In the genomic region with DNA sequence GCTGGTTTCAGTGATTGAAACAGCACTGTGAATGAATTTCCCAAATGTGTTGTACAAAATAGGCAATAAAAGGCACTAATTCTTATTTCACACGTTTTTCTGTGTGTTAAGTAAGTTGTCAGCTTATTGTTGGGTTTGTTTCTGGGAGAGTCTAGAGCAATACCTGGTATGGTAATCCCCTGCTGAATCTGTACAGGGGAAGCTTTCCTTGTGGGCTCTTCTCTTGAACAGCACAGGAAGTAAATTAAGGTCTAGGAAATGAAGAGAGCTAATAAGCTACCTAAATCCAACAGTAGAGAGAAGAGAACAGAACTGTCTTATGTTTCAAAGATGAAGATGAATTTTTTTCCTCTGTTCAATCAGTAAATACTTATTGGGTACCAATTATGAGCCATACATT, we compare ENCODE assay signal across 25 cellular contexts.
"Had no signal": no experiment of that assay in that cellular context is flagged by ENCODE, and none has a peak within 500 bp of the region (broad histone marks: within the 10 kb centered on the region; RNA-seq: fewer than 3 reads in every experiment).

No MANE protein-coding gene starts in this region.

- H3K4me3 Mint-ChIP-seq: dendritic cell treated with granulocyte-macrophage colony-stimulating factor and Interleukin-4, amounts not matched to agents 40 ng/mL and 50 ng/mL, for 4 days; effector memory CD8-positive, alpha-beta T cell; endodermal cell had no signal

- H3K4me2 ChIP-seq: hepatocyte had no signal

- H3K27me3 ChIP-seq: colonic mucosa, esophagus muscularis mucosa, esophagus squamous epithelium, foreskin keratinocyte, gastrocnemius medialis, gastroesophageal sphincter, heart left ventricle, heart right ventricle, hepatocyte had no signal

- H2AFZ ChIP-seq: hepatocyte had no signal

- H3K79me2 ChIP-seq: hepatocyte had no signal

- H3K27me3 Mint-ChIP-seq: dendritic cell treated with granulocyte-macrophage colony-stimulating factor and Interleukin-4, amounts not matched to agents 40 ng/mL and 50 ng/mL, for 4 days; effector memory CD8-positive, alpha-beta T cell had no signal

- H3K9me3 Mint-ChIP-seq: endodermal cell had no signal

- DNase-seq: colonic mucosa; cortex of kidney; dermis blood vessel endothelial cell; effector CD4-positive, alpha-beta T cell; effector CD8-positive, alpha-beta T cell; effector memory CD4-positive, alpha-beta T cell; effector memory CD8-positive, alpha-beta T cell; endodermal cell; erythroblast; esophagus squamous epithelium; foreskin fibroblast; foreskin keratinocyte; foreskin melanocyte; gastrocnemius medialis; glutamatergic neuron; head of caudate nucleus; heart left ventricle; heart right ventricle had no signal

- H3K4me3 ChIP-seq: colonic mucosa, coronary artery, esophagus muscularis mucosa, esophagus squamous epithelium, gastrocnemius medialis, gastroesophageal sphincter, heart left ventricle, heart right ventricle, hepatocyte had no signal

- ATAC-seq: effector memory CD8-positive, alpha-beta T cell; esophagus mucosa; foreskin keratinocyte; gastrocnemius medialis; gastroesophageal sphincter; heart left ventricle; heart right ventricle had no signal

- H3K36me3 ChIP-seq: colonic mucosa, esophagus muscularis mucosa, esophagus squamous epithelium, gastrocnemius medialis, gastroesophageal sphincter, heart left ventricle, heart right ventricle had no signal

- H3K27ac Mint-ChIP-seq: dendritic cell treated with granulocyte-macrophage colony-stimulating factor and Interleukin-4, amounts not matched to agents 40 ng/mL and 50 ng/mL, for 4 days; effector memory CD8-positive, alpha-beta T cell; endodermal cell had no signal

- H3K27ac ChIP-seq: colonic mucosa, coronary artery, epithelial cell of prostate, esophagus muscularis mucosa, esophagus squamous epithelium, foreskin keratinocyte, gastrocnemius medialis, gastroesophageal sphincter, heart left ventricle, heart right ventricle, hepatocyte had no signal

- H3K4me1 ChIP-seq: colonic mucosa, esophagus muscularis mucosa, esophagus squamous epithelium, foreskin keratinocyte, gastrocnemius medialis, gastroesophageal sphincter, heart left ventricle, heart right ventricle had no signal

- H3K9me3 ChIP-seq: colonic mucosa, esophagus muscularis mucosa, esophagus squamous epithelium, gastrocnemius medialis, gastroesophageal sphincter, heart left ventricle had no signal
